ENCODE assay signal across 9 cellular contexts in the genomic region with DNA sequence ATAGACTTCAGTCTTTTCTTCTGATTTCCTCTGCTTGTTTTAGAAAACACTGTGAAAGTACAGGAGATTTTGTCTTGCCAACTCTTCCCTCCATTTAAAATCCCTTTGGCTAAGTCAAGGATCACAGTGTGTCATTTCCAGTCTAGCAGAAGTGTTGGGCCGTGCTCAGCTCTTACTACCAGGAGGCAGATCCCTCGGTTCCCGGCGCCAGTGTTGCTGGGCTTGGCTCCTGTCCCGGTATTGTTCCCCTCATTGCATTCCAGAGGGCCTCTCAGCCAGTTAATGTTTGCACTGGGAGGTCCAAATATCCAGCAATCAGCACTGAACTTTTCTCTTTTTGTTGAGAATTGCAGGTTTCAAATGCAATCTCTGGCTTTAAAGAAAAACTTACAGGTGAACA.
A peak's percentile ranks its signal among the peaks of the same experiment; 100 is the strongest.
DNase-seq lines count a peak whose midpoint lies in the region; ATAC-seq, FAIRE-seq and TF ChIP-seq lines count a peak whose summit lies in the region.
"Had no signal": no experiment of that assay in that cellular context is flagged by ENCODE, and none has a peak within 500 bp of the region (broad histone marks: within the 10 kb centered on the region; RNA-seq: fewer than 3 reads in every experiment).

No MANE protein-coding gene starts in this region.

- H3K79me2 ChIP-seq in astrocyte (ENCODE audit: insufficient read depth, low read length), result no peaks in the 10 kb centered on the region

- peaks cover 5% of the 10 kb centered on the region for H3K4me1 Mint-ChIP-seq in astrocyte (ENCODE audit: low read depth, unreplicated experiment)

- H3K4me3 Mint-ChIP-seq in astrocyte (ENCODE audit: unreplicated experiment), result no peak overlapping the region
- H3K4me3 Mint-ChIP-seq: activated T-helper 1 cell treated with anti-CD3 and anti-CD28 coated beads, Interleukin-12 subunit alpha, Interleukin-12 subunit beta, Interleukin-2, Interleukin-4 antibody, amounts not matched to agents 30 ng/mL and 10 ng/mL and 1 ng/mL, durations not matched to agents 14 hours and 24 hours and 36 hours had no signal

- no peak overlapping the region for H3K27ac Mint-ChIP-seq in astrocyte (ENCODE audit: unreplicated experiment)
- H3K27ac Mint-ChIP-seq: activated T-helper 1 cell treated with anti-CD3 and anti-CD28 coated beads, Interleukin-12 subunit alpha, Interleukin-12 subunit beta, Interleukin-2, Interleukin-4 antibody, amounts not matched to agents 30 ng/mL and 10 ng/mL and 1 ng/mL, durations not matched to agents 14 hours and 24 hours and 36 hours had no signal

- no peak for TF ChIP-seq CTCF in astrocyte (IDR thresholded peaks at IDR 0.05; ENCODE audit: insufficient read depth, low read depth, low read length)

- no peak overlapping the region for H3K4me2 ChIP-seq in astrocyte (ENCODE audit: low read length)

- H3K9me3 Mint-ChIP-seq in astrocyte (ENCODE audit: unreplicated experiment), result no peaks in the 10 kb centered on the region
- H3K9me3 Mint-ChIP-seq: activated T-helper 1 cell treated with anti-CD3 and anti-CD28 coated beads, Interleukin-12 subunit alpha, Interleukin-12 subunit beta, Interleukin-2, Interleukin-4 antibody, amounts not matched to agents 30 ng/mL and 10 ng/mL and 1 ng/mL, durations not matched to agents 14 hours and 24 hours and 36 hours had no signal

- no peak overlapping the region for H3K27ac ChIP-seq in astrocyte (ENCODE audit: low read depth, low read length)

- no peak overlapping the region for H3K9ac ChIP-seq in astrocyte (ENCODE audit: low read length)

- DNase-seq in ELF-1 (ENCODE audit: low read depth, low spot score), result peak; percentile 43
- DNase-seq in astrocyte (ENCODE audit: low read depth), result peak; percentile 30
- DNase-seq in iPS-NIHi11 (ENCODE audit: low spot score), result peak; percentile 69
- DNase-seq in putamen (ENCODE audit: low spot score), result peak; percentile 71
- no peak for DNase-seq in amniotic stem cell (lab: John Stamatoyannopoulos, UW)
- DNase-seq in COR-L47 (lab: John Stamatoyannopoulos, UW), result no peak

- FAIRE-seq in astrocyte (lab: Jason Lieb, UNC), result no peak

- no peaks in the 10 kb centered on the region for H3K27me3 ChIP-seq in astrocyte (ENCODE audit: insufficient read depth, low read length)

- H4K20me1 ChIP-seq in astrocyte (ENCODE audit: insufficient read depth, low read length), result no peaks in the 10 kb centered on the region

- H3K36me3 Mint-ChIP-seq in astrocyte (ENCODE audit: low read depth, unreplicated experiment), result no peaks in the 10 kb centered on the region

- no peak overlapping the region for H3K4me3 ChIP-seq in astrocyte (ENCODE audit: insufficient read depth, low read depth, low read length)

- H3K9me3 ChIP-seq in astrocyte (ENCODE audit: insufficient read depth, low read depth, low read length), result no peaks in the 10 kb centered on the region

- ATAC-seq in HG03439 (IDR thresholded peaks at IDR 0.05; ENCODE audit: unreplicated experiment) (no peak), GM21390 (IDR thresholded peaks at IDR 0.05; ENCODE audit: unreplicated experiment) (no peak)

- H3K4me1 ChIP-seq in astrocyte (ENCODE audit: insufficient read depth, low read length), result no peaks in the 10 kb centered on the region

- H2AFZ ChIP-seq in astrocyte (ENCODE audit: low read depth, low read length), result no peak overlapping the region

- peaks cover 18% of the 10 kb centered on the region for H3K27me3 Mint-ChIP-seq in astrocyte (ENCODE audit: low read depth, unreplicated experiment)

- no peaks in the 10 kb centered on the region for H3K36me3 ChIP-seq in astrocyte (ENCODE audit: insufficient read depth, low read length)

Comparison
In these comparisons a context has a peak if more than half of its experiments do, and no peak if none do; other contexts are left out.
1. DNase-seq: peak in ELF-1 (single experiment), astrocyte (single experiment), iPS-NIHi11 (single experiment) and putamen (single experiment); none in amniotic stem cell (single experiment) and COR-L47 (single experiment).